ENCODE assay signal across 8 cellular contexts in the genomic region with DNA sequence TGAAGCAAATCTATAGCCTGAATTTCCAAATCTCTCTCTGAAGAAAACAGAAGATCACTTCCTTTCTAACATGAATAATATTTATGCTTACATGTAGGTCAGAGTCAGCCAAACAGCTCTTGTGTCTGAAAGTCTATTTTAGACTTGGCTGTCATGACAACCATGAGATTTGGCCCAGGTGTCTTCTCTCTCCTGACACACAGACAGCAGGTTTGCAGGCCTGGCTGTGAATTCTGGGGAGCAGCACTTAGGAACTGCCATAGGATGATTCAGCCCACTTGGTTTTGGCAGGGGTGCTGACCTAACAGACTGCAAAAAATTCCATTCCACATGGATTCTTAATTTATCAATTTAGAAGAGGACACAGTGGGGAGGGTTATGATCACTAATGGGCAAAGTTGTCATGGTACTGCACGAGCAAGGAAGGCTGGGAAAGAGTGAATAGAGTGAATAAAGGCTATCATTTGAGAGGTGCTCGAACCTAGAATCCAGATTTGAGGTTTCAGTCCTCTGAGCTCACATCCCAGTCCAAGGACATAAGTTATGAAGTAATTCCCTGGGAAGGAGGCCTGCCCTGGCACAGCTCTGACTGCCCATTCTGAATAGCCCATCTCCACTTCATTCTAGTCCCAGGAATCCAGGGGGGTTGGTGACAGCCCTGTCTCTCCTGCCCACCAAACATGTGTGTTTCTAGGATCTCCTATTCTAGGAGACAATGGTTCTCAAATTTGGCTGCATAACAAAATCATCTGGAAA.
DNase-seq lines count a peak whose midpoint lies in the region; ATAC-seq lines count a peak whose summit lies in the region.

No MANE protein-coding gene starts in this region.

- H3K27ac Mint-ChIP-seq in T-helper 17 cell = peak overlapping the region; percentile 91

- peaks cover 3% of the 10 kb centered on the region for H3K36me3 Mint-ChIP-seq in T-helper 17 cell (ENCODE audit: low read depth)

- H3K4me1 Mint-ChIP-seq in T-helper 17 cell = peaks cover 29% of the 10 kb centered on the region

- H3K4me3 Mint-ChIP-seq in T-helper 17 cell = peak overlapping the region; percentile 62

- no peaks in the 10 kb centered on the region for H3K27me3 Mint-ChIP-seq in T-helper 17 cell

- H3K9me3 ChIP-seq in T-helper 17 cell (ENCODE audit: control insufficient read depth, low read length, poor library complexity, severe bottlenecking) = no peaks in the 10 kb centered on the region

- no peak for DNase-seq in T-helper 17 cell
- DNase-seq in kidney tubule cell (ENCODE audit: low spot score) = peak; percentile 2
- no peak for DNase-seq in stimulated activated naive CD8-positive, alpha-beta T cell treated with anti-CD3 and anti-CD28 coated beads, Interleukin-15, Interleukin-2, amounts not matched to agents 100 U/mL and 50 U/mL, for 24 hours
- no peak for DNase-seq in activated CD4-positive, CD25-positive, alpha-beta regulatory T cell treated with anti-CD3 and anti-CD28 coated beads, Interleukin-2, amount 50 U/mL, for 72 hours
- DNase-seq in epidermal melanocyte (ENCODE audit: insufficient read length, low spot score) = no peak
- no peak for DNase-seq in activated effector memory CD4-positive, alpha-beta T cell treated with anti-CD3 and anti-CD28 coated beads, Interleukin-2, amount 50 U/mL, for 16 hours

- ATAC-seq in GM18502 (IDR thresholded peaks at IDR 0.05; ENCODE audit: poor library complexity, unreplicated experiment) (peak; percentile 68), HG03342 (IDR thresholded peaks at IDR 0.05; ENCODE audit: unreplicated experiment) (peak; percentile 77), T-helper 17 cell (peak; percentile 89)
- ATAC-seq in stimulated activated naive CD8-positive, alpha-beta T cell treated with anti-CD3 and anti-CD28 coated beads, Interleukin-15, Interleukin-2, amounts not matched to agents 100 U/mL and 50 U/mL, for 24 hours = no peak
